1 cellular context compared by ENCODE assay signal in genomic region chr11:3799883-3800282, GRCh38.
TF ChIP-seq lines count a peak whose summit lies in the region.

No MANE protein-coding gene starts in this region.

TF ChIP-seq in GM23338, 12 proteins besides CTCF, POLR2A, EP300 and RAD21:
- TF ChIP-seq ETS1 (IDR thresholded peaks at IDR 0.05) (no peak), CREB1 (CRISPR knock-in tag; IDR thresholded peaks at IDR 0.05; ENCODE audit: low read depth) (no peak), POLR2AphosphoS5 (IDR thresholded peaks at IDR 0.05; ENCODE audit: low read depth) (no peak), ZNF114 (CRISPR knock-in tag; IDR thresholded peaks at IDR 0.05) (no peak), ZNF462 (CRISPR knock-in tag; IDR thresholded peaks at IDR 0.05) (no peak), STAT1 (IDR thresholded peaks at IDR 0.05; ENCODE audit: unreplicated experiment) (no peak), EZH2 (IDR thresholded peaks at IDR 0.05; ENCODE audit: low read depth, unreplicated experiment) (no peak)
TF ChIP-seq in GM23338: peak in this region for 0.
